ENCODE assay signal across 10 cellular contexts in the genomic region with DNA sequence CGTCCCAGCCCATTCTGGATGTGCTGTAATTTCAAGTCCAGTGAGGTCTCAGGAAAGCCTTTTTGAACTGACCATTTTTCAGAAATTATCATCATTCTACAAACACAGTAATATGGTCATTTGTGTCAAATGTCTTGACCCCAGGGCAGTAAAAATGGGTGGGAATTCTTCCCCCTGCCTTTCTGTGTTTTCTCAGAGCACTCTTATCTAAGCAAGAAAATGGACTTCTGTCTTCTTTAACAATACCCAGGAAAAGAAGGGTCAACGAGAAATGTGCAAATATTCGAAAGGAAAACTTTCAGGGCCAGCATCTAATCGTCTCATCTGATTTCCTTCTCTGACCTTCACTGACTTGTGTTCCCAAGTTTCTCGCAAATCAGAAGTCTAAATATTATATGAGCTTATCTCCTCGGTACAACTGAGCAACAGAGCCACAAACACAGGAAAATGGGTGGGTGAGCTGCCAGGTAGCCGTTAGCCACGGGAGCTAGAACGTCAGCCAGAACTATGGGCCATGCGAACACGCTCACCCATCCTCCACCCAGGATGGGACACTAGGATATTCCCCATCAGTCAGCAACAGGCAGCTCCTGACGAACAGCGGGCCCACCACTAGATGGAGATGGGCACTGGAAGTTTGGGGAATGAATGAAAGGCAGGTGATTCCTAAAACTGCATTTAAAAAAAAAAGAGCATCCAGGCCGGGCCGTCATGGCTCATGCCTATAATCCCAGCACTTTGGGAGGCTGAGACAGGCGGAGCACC. TPM values are rescaled to one million over a fixed set of nuclear protein-coding genes. Genes with fewer than 3 reads are reported as not detected.
DNase-seq lines count a peak whose midpoint lies in the region; TF ChIP-seq lines count a peak whose summit lies in the region.
"Had no signal": no experiment of that assay in that cellular context is flagged by ENCODE, and none has a peak within 500 bp of the region (broad histone marks: within the 10 kb centered on the region; RNA-seq: fewer than 3 reads in every experiment).

No MANE protein-coding gene starts in this region.

- peak; percentile 80 for DNase-seq in 8988T
- no peak for DNase-seq in HFF-Myc (ENCODE audit: extremely low read depth, low read depth)
- no peak for DNase-seq in astrocyte of the spinal cord (ENCODE audit: low read depth, low spot score)
- peak; percentile 37 for DNase-seq in kidney tubule cell (ENCODE audit: low spot score)
- DNase-seq in NCI-H2029 (lab: John Stamatoyannopoulos, UW): no peak
- no peak for DNase-seq in GF-D8 (lab: John Stamatoyannopoulos, UW)
- DNase-seq in NCI-H2171 (lab: John Stamatoyannopoulos, UW): no peak
- DNase-seq in mucosa of gallbladder (ENCODE audit: low spot score): no peak
- DNase-seq: activated B cell treated with CpG ODN at 0.5 μM for 24 hours, DMS153 had no signal

- H3K4me3 ChIP-seq in HFF-Myc (replicated peaks; ENCODE audit: low read depth, low read length) (no peak overlapping the region), astrocyte of the spinal cord (ENCODE audit: low read depth, low read length) (no peak overlapping the region)

- TF ChIP-seq CTCF in HFF-Myc (IDR thresholded peaks at IDR 0.05; ENCODE audit: low read depth, low read length, missing control alignments) (peak; percentile 55), astrocyte of the spinal cord (IDR thresholded peaks at IDR 0.05; ENCODE audit: low read depth, low read length) (peak; percentile 61)

- in situ Hi-C loops in astrocyte of the spinal cord (cut with HindIII; ENCODE audit: low sequenced_read_pairs): no loop called here

RNA-seq across cellular contexts. Expression of a gene that starts 57.1 kb away (rescaled TPM):
- total RNA-seq in mucosa of gallbladder: 97.3 TPM
- total RNA-seq: activated B cell treated with CpG ODN at 0.5 μM for 24 hours had no signal

Comparison
In these comparisons a context has a peak if more than half of its experiments do, and no peak if none do; other contexts are left out.
1. DNase-seq: peak in 8988T (single experiment) and kidney tubule cell (single experiment); none in HFF-Myc (single experiment), astrocyte of the spinal cord (single experiment), NCI-H2029 (single experiment), GF-D8 (single experiment), NCI-H2171 (single experiment) and mucosa of gallbladder (single experiment).